ENCODE assay signal across 8 cellular contexts in the genomic region with DNA sequence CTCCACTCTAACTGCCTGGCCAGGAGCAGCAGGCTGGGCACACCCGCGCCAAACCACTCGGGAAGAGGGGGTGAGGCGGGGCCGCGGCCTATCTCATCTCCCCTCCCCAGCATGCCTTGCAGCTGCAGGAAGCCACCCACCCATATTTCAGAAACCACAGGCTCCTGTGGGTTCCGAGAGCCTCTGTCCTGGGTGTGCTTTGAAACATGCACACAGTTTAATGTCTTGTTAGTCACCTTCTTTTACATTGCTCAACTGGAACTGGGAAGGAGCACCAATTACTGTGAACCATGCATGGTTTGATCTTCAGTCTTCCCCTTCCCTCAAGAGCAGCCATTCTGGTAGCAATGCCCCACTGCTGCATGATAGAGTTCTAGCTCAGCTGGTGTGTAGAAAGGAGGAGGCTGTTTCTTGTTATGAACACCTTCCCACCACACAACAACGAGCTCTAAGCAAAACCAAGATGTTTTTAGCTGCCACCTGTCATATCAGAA. TPM values are rescaled to one million over a fixed set of nuclear protein-coding genes. Genes with fewer than 3 reads are reported as not detected.
A peak's percentile ranks its signal among the peaks of the same experiment; 100 is the strongest.
DNase-seq lines count a peak whose midpoint lies in the region; ATAC-seq lines count a peak whose summit lies in the region.

No MANE protein-coding gene starts in this region.

- DNase-seq in SIG-M5 (lab: John Stamatoyannopoulos, UW), result peak; percentile 92
- DNase-seq in activated gamma-delta T cell (lab: John Stamatoyannopoulos, UW), result peak; percentile 31
- peak; percentile 73 to 78 for DNase-seq in stimulated activated CD4-positive, alpha-beta T cell treated with anti-CD3 and anti-CD28 coated beads, Interleukin-2, amount 100 ng/mL, for 24 hours
- DNase-seq in NCI-H1694 treated with DMSO at 0.1 percent for 48 hours (lab: John Stamatoyannopoulos, UW), result no peak
- no peak for DNase-seq in NCI-H128 (lab: John Stamatoyannopoulos, UW; ENCODE audit: unreplicated experiment)
- DNase-seq in dermis blood vessel endothelial cell, result no peak

- ATAC-seq in GM18511 (IDR thresholded peaks at IDR 0.05; ENCODE audit: unreplicated experiment) (peak; percentile 47), HG02938 (IDR thresholded peaks at IDR 0.05; ENCODE audit: unreplicated experiment) (peak; percentile 49)

RNA-seq across cellular contexts. Expression of gene IKZF1, which starts 37.6 kb away (rescaled TPM):
- total RNA-seq in dermis blood vessel endothelial cell, result 0.17 TPM in 1 of 2 replicates, not detected in the other

Comparison
In these comparisons a context has a peak if more than half of its experiments do, and no peak if none do; other contexts are left out.
1. DNase-seq: peak in SIG-M5 (single experiment), activated gamma-delta T cell (single experiment) and stimulated activated CD4-positive, alpha-beta T cell treated with anti-CD3 and anti-CD28 coated beads, Interleukin-2, amount 100 ng/mL, for 24 hours (2 of 2); none in NCI-H1694 treated with DMSO at 0.1 percent for 48 hours (single experiment), NCI-H128 (single experiment) and dermis blood vessel endothelial cell (single experiment).